11 cellular contexts compared by ENCODE assay signal in genomic region chr9:80285325-80285724, GRCh38.
A peak's percentile ranks its signal among the peaks of the same experiment; 100 is the strongest.
DNase-seq lines count a peak whose midpoint lies in the region; ATAC-seq and TF ChIP-seq lines count a peak whose summit lies in the region.
"Had no signal": no experiment of that assay in that cellular context is flagged by ENCODE, and none has a peak within 500 bp of the region (broad histone marks: within the 10 kb centered on the region; RNA-seq: fewer than 3 reads in every experiment).

No MANE protein-coding gene starts in this region.

- TF ChIP-seq CTCF in RWPE1 (conservative IDR thresholded peaks at IDR 0.05; ENCODE audit: low read depth) (peak; percentile 35), foreskin keratinocyte (conservative IDR thresholded peaks at IDR 0.05) (peak; percentile 37)

- CTCF ChIA-PET in RWPE1 (lab: Yijun Ruan, JAX) = no interaction called here

- no peaks in the 10 kb centered on the region for H3K27me3 ChIP-seq in foreskin keratinocyte

- POLR2A ChIA-PET in RWPE1 (lab: Yijun Ruan, JAX; ENCODE audit: low non-redundant PET) = no interaction called here

- DNase-seq in NCI-H748 (lab: John Stamatoyannopoulos, UW; ENCODE audit: unreplicated experiment) (peak; percentile 6), NCI-H748 treated with DMSO at 0.1 percent for 48 hours (lab: John Stamatoyannopoulos, UW) (no peak), RWPE1 (ENCODE audit: low spot score) (peak; percentile 6), foreskin keratinocyte (peak in 1 of 2 donors; percentile 9), smooth muscle cell of the brain vasculature (ENCODE audit: low read depth, low spot score) (peak; percentile 23), GM19238 (ENCODE audit: insufficient read length, low spot score) (no peak), HPDE6-E6E7 (ENCODE audit: extremely low spot score) (no peak)
- no peak for DNase-seq in activated CD4-positive, alpha-beta T cell treated with anti-CD3 and anti-CD28 coated beads, Interleukin-2, amount 50 U/mL, for 48 hours
- DNase-seq: dermis blood vessel endothelial cell, NCI-H1436 treated with DMSO at 0.1 percent for 48 hours, SW 1271 had no signal

- ATAC-seq in foreskin keratinocyte = no peak

- H3K27ac ChIP-seq in RWPE1 (no peak overlapping the region), foreskin keratinocyte (no peak overlapping the region)

- no peaks in the 10 kb centered on the region for H3K4me1 ChIP-seq in foreskin keratinocyte

Comparison
In these comparisons a context has a peak if more than half of its experiments do, and no peak if none do; other contexts are left out.
1. DNase-seq: peak in NCI-H748 (single experiment), RWPE1 (single experiment) and smooth muscle cell of the brain vasculature (single experiment); none in NCI-H748 treated with DMSO at 0.1 percent for 48 hours (single experiment), GM19238 (single experiment), activated CD4-positive, alpha-beta T cell treated with anti-CD3 and anti-CD28 coated beads, Interleukin-2, amount 50 U/mL, for 48 hours (0 of 2) and HPDE6-E6E7 (single experiment).